ENCODE assay signal across 8 cellular contexts in genomic region chr4:127623755-127624087, GRCh38. TPM values are rescaled to one million over a fixed set of nuclear protein-coding genes. Genes with fewer than 3 reads are reported as not detected.
A peak's percentile ranks its signal among the peaks of the same experiment; 100 is the strongest.
DNase-seq lines count a peak whose midpoint lies in the region; ATAC-seq and TF ChIP-seq lines count a peak whose summit lies in the region.

No MANE protein-coding gene starts in this region.

- H3K4me3 ChIP-seq in A673 (ENCODE audit: low read depth, low read length, poor library complexity, severe bottlenecking): peak overlapping the region; percentile 76
- H3K4me3 ChIP-seq in mucosa of rectum (ENCODE audit: low read length in 2 of 2): peak overlapping the region; percentile 49 to 59

- H3K36me3 ChIP-seq in A673 (ENCODE audit: insufficient read depth, low read length, poor library complexity, severe bottlenecking) (no peaks in the 10 kb centered on the region), mucosa of rectum (ENCODE audit: control insufficient read depth in 2 of 2, insufficient read depth in 2 of 2, low read length in 2 of 2) (no peaks in the 10 kb centered on the region)

- BruUV-seq in A673 (replicated peaks; lab: Mats Ljungman, UMichigan): no TSS peak

- H3K27ac ChIP-seq in A673 (ENCODE audit: low read depth, low read length, poor library complexity, severe bottlenecking) (no peak overlapping the region), mucosa of rectum (ENCODE audit: low read depth in 2 of 2, low read length in 2 of 2) (no peak overlapping the region)

- H3K9ac ChIP-seq in mucosa of rectum (ENCODE audit: low read depth in 1 of 2, low read length in 2 of 2): no peak overlapping the region

- intact Hi-C loops in A673 (cut with micrococcal nuclease; ENCODE audit: unreplicated experiment): no loop called here

- H3K4me1 ChIP-seq in A673 (ENCODE audit: insufficient read depth, low read length, poor library complexity, severe bottlenecking): peaks cover 7% of the 10 kb centered on the region
- H3K4me1 ChIP-seq in mucosa of rectum (ENCODE audit: control insufficient read depth in 2 of 2, insufficient read depth in 2 of 2, low read length in 2 of 2): peaks cover 0 to 4% of the 10 kb centered on the region in 2 donors

- POLR2A ChIA-PET in A673 (lab: Charles Lee; ENCODE audit: low non-redundant PET): interaction anchor here (0.6 to 0.7 kb wide), 3 partner anchors 16 to 426 kb away, joined by 3 to 4 read pairs (median 4); no protein-coding TSS in a partner anchor

- no peak for TF ChIP-seq CTCF in A673 (conservative IDR thresholded peaks at IDR 0.05; ENCODE audit: low read depth, low read length)

- H3K9me3 ChIP-seq in A673 (ENCODE audit: low read depth, low read length, poor library complexity, severe bottlenecking) (no peaks in the 10 kb centered on the region), mucosa of rectum (ENCODE audit: control insufficient read depth in 2 of 2, low read length in 2 of 2) (no peaks in the 10 kb centered on the region)

- CTCF ChIA-PET in A673 (lab: Charles Lee): interaction anchor here (0.7 to 1.0 kb wide), 2 partner anchors 109 to 427 kb away, joined by 4 read pairs; no protein-coding TSS in a partner anchor

- H3K27me3 ChIP-seq in A673 (replicated peaks; ENCODE audit: insufficient read depth, low read depth, low read length, poor library complexity): peaks cover 8% of the 10 kb centered on the region
- peaks cover 12 to 24% of the 10 kb centered on the region in 2 donors for H3K27me3 ChIP-seq in mucosa of rectum (ENCODE audit: control insufficient read depth in 2 of 2, insufficient read depth in 2 of 2, low read length in 2 of 2)

- DNase-seq in A673 (ENCODE audit: low spot score) (peak; percentile 48), dedifferentiated amniotic fluid mesenchymal stem cell (ENCODE audit: extremely low spot score) (peak; percentile 43), Kasumi-1 (lab: John Stamatoyannopoulos, UW) (no peak)

- ATAC-seq in HG03135 (IDR thresholded peaks at IDR 0.05; ENCODE audit: unreplicated experiment) (peak; percentile 16), GM18870 (IDR thresholded peaks at IDR 0.05; ENCODE audit: unreplicated experiment) (no peak), HG03469 (IDR thresholded peaks at IDR 0.05; ENCODE audit: unreplicated experiment) (no peak), HG03439 (IDR thresholded peaks at IDR 0.05; ENCODE audit: unreplicated experiment) (no peak)

RNA-seq across cellular contexts. Expression of gene INTU, which starts 9.0 kb away (rescaled TPM):
- 9.1 and 11.2 TPM in 2 replicates for total RNA-seq in A673 (2021)

Comparison
In these comparisons a context has a peak if more than half of its experiments do, and no peak if none do; other contexts are left out.
1. DNase-seq: peak in A673 (single experiment) and dedifferentiated amniotic fluid mesenchymal stem cell (single experiment); none in Kasumi-1 (0 of 2).